In the genomic region with DNA sequence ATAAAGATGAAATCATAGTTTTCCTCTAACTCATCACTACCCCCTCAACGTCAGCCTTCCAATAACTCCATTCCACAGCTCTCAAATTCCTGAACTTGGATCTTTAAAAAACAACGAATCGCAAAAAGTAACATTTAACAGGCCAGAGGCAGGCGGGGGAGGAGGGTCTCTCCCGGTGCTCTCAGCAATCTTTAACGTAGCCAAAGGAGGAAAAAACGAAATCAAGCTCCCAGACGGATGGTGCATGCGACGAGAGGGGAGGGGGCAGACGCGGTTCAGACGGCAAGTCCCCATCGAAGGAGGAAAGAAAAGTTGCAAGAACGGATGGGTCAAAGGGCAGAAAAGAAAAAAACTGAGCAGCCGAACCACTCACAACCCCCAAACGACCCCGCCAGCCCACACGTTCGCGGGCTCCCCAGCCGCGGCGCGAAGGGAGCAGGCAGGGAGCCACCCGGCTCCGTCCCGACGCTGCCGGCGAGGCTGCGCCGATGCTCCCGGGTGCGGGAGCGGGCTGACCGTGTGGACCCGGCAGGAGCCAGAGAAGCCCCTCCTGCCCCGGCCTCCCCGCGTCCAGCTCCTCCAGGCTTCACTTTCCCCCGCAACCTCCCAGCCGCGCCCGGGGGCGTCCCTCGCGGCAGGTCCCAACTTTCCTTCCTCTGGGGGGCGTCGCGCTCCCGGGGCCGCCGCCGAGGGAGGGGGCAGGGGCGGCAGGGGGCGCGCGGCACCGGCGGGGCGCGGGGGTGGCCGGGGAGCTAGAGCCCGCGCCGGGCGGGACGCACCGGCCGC, we compare ENCODE assay signal across 8 cellular contexts. TPM values are rescaled to one million over a fixed set of nuclear protein-coding genes. Genes with fewer than 3 reads are reported as not detected.
DNase-seq lines count a peak whose midpoint lies in the region; ATAC-seq and TF ChIP-seq lines count a peak whose summit lies in the region.

No MANE protein-coding gene starts in this region.

- peak overlapping the region; percentile 74 for H3K4me2 ChIP-seq in neural progenitor cell

- DNase-seq in GM06990 (ENCODE audit: extremely low read depth, insufficient read length), result peak; percentile 60
- DNase-seq in HAP-1 (ENCODE audit: low spot score in 2 of 2), result peak; percentile 40 to 70
- DNase-seq in NCI-H526 treated with DMSO at 0.1 percent for 48 hours (lab: John Stamatoyannopoulos, UW), result peak; percentile 20
- peak; percentile 19 for DNase-seq in activated T-helper 9 cell treated with anti-CD3 and anti-CD28 coated beads, Interleukin-2, amount 50 U/mL, for 16 hours (ENCODE audit: low read depth)
- DNase-seq in fibroblast of villous mesenchyme (ENCODE audit: low read depth), result peak; percentile 48
- peak; percentile 77 for DNase-seq in neural progenitor cell (ENCODE audit: low spot score)
- DNase-seq in suprapubic skin (ENCODE audit: low spot score in 2 of 2), result peak in 1 of 2 donors; percentile 75

- H3K36me3 Mint-ChIP-seq in neural progenitor cell, result no peaks in the 10 kb centered on the region

- in situ Hi-C loops in HAP-1 (cut with MboI; ENCODE audit: low sequenced_read_pairs), result no loop called here

- H3K79me2 ChIP-seq in neural progenitor cell (ENCODE audit: low read depth), result peaks cover 86% of the 10 kb centered on the region

- H3K4me3 ChIP-seq in GM06990 (replicated peaks; ENCODE audit: low read depth, low read length), result peak overlapping the region; percentile 85
- peak overlapping the region; percentile 70 for H3K4me3 ChIP-seq in HAP-1
- H3K4me3 ChIP-seq in fibroblast of villous mesenchyme (ENCODE audit: low read depth, low read length), result peak overlapping the region; percentile 96
- peak overlapping the region; percentile 94 for H3K4me3 ChIP-seq in neural progenitor cell
- H3K4me3 ChIP-seq in suprapubic skin, result peak overlapping the region; percentile 78

- H3K27me3 ChIP-seq in GM06990 (replicated peaks; ENCODE audit: control insufficient read depth, insufficient read depth, low read length) (no peaks in the 10 kb centered on the region), HAP-1 (ENCODE audit: low read depth) (no peaks in the 10 kb centered on the region), neural progenitor cell (no peaks in the 10 kb centered on the region), suprapubic skin (no peaks in the 10 kb centered on the region)

- H3K4me1 ChIP-seq in HAP-1 (peaks cover 49% of the 10 kb centered on the region), neural progenitor cell (peaks cover 31% of the 10 kb centered on the region), suprapubic skin (peaks cover 54% of the 10 kb centered on the region)

- H4K20me1 ChIP-seq in neural progenitor cell (ENCODE audit: low read depth), result peaks cover 30% of the 10 kb centered on the region

- H3K9ac ChIP-seq in neural progenitor cell, result peak overlapping the region; percentile 60

- no peak for ATAC-seq in HG03521 (IDR thresholded peaks at IDR 0.05; ENCODE audit: unreplicated experiment)

- peak overlapping the region; percentile 80 for H2AFZ ChIP-seq in neural progenitor cell (replicated peaks)

- peaks cover 7% of the 10 kb centered on the region for H3F3A ChIP-seq in neural progenitor cell (ENCODE audit: low read depth)

- H3K9me3 ChIP-seq in HAP-1, result no peaks in the 10 kb centered on the region
- no peaks in the 10 kb centered on the region for H3K9me3 ChIP-seq in neural progenitor cell (ENCODE audit: low read depth)
- H3K9me3 ChIP-seq in suprapubic skin, result no peaks in the 10 kb centered on the region

- peaks cover 36% of the 10 kb centered on the region for H3K4me1 Mint-ChIP-seq in neural progenitor cell

- H3K27ac ChIP-seq in neural progenitor cell (no peak overlapping the region), suprapubic skin (peak overlapping the region; percentile 97)

- TF ChIP-seq EP300 in suprapubic skin (IDR thresholded peaks at IDR 0.05), result no peak

- H3K27ac Mint-ChIP-seq in neural progenitor cell, result peak overlapping the region; percentile 88

- H3K4me3 Mint-ChIP-seq in neural progenitor cell, result peak overlapping the region; percentile 95

- 1% methylated on average over 43 of the region's 71 CpGs for WGBS in suprapubic skin

- TF ChIP-seq POLR2A in suprapubic skin (IDR thresholded peaks at IDR 0.05), result no peak

- peaks cover 2% of the 10 kb centered on the region for H3K27me3 Mint-ChIP-seq in neural progenitor cell (ENCODE audit: insufficient read depth, low read depth)

- H3K36me3 ChIP-seq in GM06990 (ENCODE audit: control insufficient read depth, insufficient read depth, low read length), result no peaks in the 10 kb centered on the region
- H3K36me3 ChIP-seq in HAP-1 (replicated peaks), result no peaks in the 10 kb centered on the region
- no peaks in the 10 kb centered on the region for H3K36me3 ChIP-seq in neural progenitor cell
- no peaks in the 10 kb centered on the region for H3K36me3 ChIP-seq in suprapubic skin

- TF ChIP-seq CTCF in GM06990 (IDR thresholded peaks at IDR 0.05; ENCODE audit: insufficient read depth, low read length, poor library complexity, severe bottlenecking) (peak; percentile 41), fibroblast of villous mesenchyme (IDR thresholded peaks at IDR 0.05; ENCODE audit: insufficient read depth, low read depth, low read length) (peak; percentile 17), neural progenitor cell (IDR thresholded peaks at IDR 0.05) (peak; percentile 37), suprapubic skin (IDR thresholded peaks at IDR 0.05) (no peak)

- H3K9me3 Mint-ChIP-seq in neural progenitor cell, result no peaks in the 10 kb centered on the region

RNA-seq across cellular contexts. Expression of gene PEAK1, which starts 0.7 kb away (rescaled TPM):
- 68.0 and 77.3 TPM in 2 replicates for total RNA-seq in fibroblast of villous mesenchyme
- 27.5 and 30.9 TPM in 2 replicates for total RNA-seq in neural progenitor cell (ENCODE audit: low replicate concordance)
- total RNA-seq in suprapubic skin, result 10 to 100 TPM; 14.5 to 31.1 (median 25.9) TPM

RNA-seq across cellular contexts. Expression of gene HMG20A, which starts 1.4 kb away (rescaled TPM):
- total RNA-seq in fibroblast of villous mesenchyme (30.9 and 36.7 TPM in 2 replicates), neural progenitor cell (ENCODE audit: low replicate concordance) (64.5 and 75.6 TPM in 2 replicates), suprapubic skin (10 to 100 TPM; 21.3 to 35.6 (median 23.5) TPM)

Comparison
In these comparisons a context has a peak if more than half of its experiments do, and no peak if none do; other contexts are left out.
1. CTCF ChIP-seq: peak in GM06990 (single experiment), fibroblast of villous mesenchyme (single experiment) and neural progenitor cell (single experiment); none in suprapubic skin (0 of 2).
2. Peak in every context shown above with its lines, with median percentiles within 50 percentile points of each other: H3K4me3 ChIP-seq.